ENCODE assay signal across 10 cellular contexts in genomic region chr9:133419005-133419404, GRCh38. TPM values are rescaled to one million over a fixed set of nuclear protein-coding genes. Genes with fewer than 3 reads are reported as not detected.
DNase-seq lines count a peak whose midpoint lies in the region; ATAC-seq, FAIRE-seq and TF ChIP-seq lines count a peak whose summit lies in the region.
"Had no signal": no experiment of that assay in that cellular context is flagged by ENCODE, and none has a peak within 500 bp of the region (broad histone marks: within the 10 kb centered on the region; RNA-seq: fewer than 3 reads in every experiment).

No MANE protein-coding gene starts in this region.

- H3K27ac Mint-ChIP-seq in activated T-cell treated with anti-CD3 and anti-CD28 coated beads, Interleukin-2, amount 50 U/mL, for 24 hours = peak overlapping the region; percentile 94
- H3K27ac Mint-ChIP-seq in T-cell = peak overlapping the region; percentile 67 to 89

- no peak for TF ChIP-seq POLR2A in esophagus squamous epithelium (IDR thresholded peaks at IDR 0.05)
- TF ChIP-seq POLR2A in erythroblast (IDR thresholded peaks at IDR 0.05; ENCODE audit: low read length) = no peak

- FAIRE-seq in small intestine (lab: Jason Lieb, UNC) = no peak

- H3K27me3 ChIP-seq in esophagus squamous epithelium (peaks cover 0 to under 1% (median 0%) of the 10 kb centered on the region in 4 donors), small intestine (ENCODE audit: control insufficient read depth in 2 of 2, insufficient read depth in 2 of 2, low read length in 2 of 2) (no peaks in the 10 kb centered on the region)

- H3K36me3 Mint-ChIP-seq in activated T-cell treated with anti-CD3 and anti-CD28 coated beads, Interleukin-2, amount 50 U/mL, for 24 hours (ENCODE audit: low read depth) = peaks cover 43% of the 10 kb centered on the region
- H3K36me3 Mint-ChIP-seq in T-cell = peaks cover 11% of the 10 kb centered on the region

- H3K4me1 ChIP-seq in esophagus squamous epithelium (peaks cover 9 to 48% (median 16%) of the 10 kb centered on the region in 3 donors), small intestine (ENCODE audit: control insufficient read depth in 2 of 2, insufficient read depth in 1 of 2, low read depth in 1 of 2, low read length in 1 of 2) (peaks cover 0 to 4% of the 10 kb centered on the region in 2 donors)

- H3K27ac ChIP-seq in esophagus squamous epithelium (peak overlapping the region; percentile 73 to 89 (median 86)), small intestine (ENCODE audit: low read depth in 1 of 2, low read length in 1 of 2) (peak overlapping the region; percentile 86 to 89)

- intact Hi-C loops in esophagus squamous epithelium (cut with DNase I) = loop anchor here (10.0 kb wide), 1 partner anchor 46 kb away; no protein-coding TSS in a partner anchor

- H3K9me3 ChIP-seq in esophagus squamous epithelium = no peaks in the 10 kb centered on the region
- H3K9me3 ChIP-seq in small intestine (ENCODE audit: control insufficient read depth, low read depth) = no peaks in the 10 kb centered on the region

- DNase-seq in activated T-cell treated with anti-CD3 and anti-CD28 coated beads, Interleukin-2, amount 50 U/mL, for 24 hours = no peak
- DNase-seq in activated T-cell treated with anti-CD3 and anti-CD28 coated beads, Interleukin-2, amount 50 U/mL, for 48 hours = no peak
- DNase-seq in T-cell (no peak), esophagus squamous epithelium (lab: John Stamatoyannopoulos, UW) (no peak), small intestine (peak; percentile 86), erythroblast (lab: John Stamatoyannopoulos, UW) (no peak)
- DNase-seq: NCI-H1694 treated with DMSO at 0.1 percent for 48 hours; stimulated activated CD4-positive, alpha-beta T cell treated with anti-CD3 and anti-CD28 coated beads, Interleukin-1b, Interleukin-23, amount 100 ng/mL, for 48 hours had no signal

- ATAC-seq in T-cell (replicated peaks in 1 of 4) = no peak
- ATAC-seq in GM21723 (IDR thresholded peaks at IDR 0.05; ENCODE audit: unreplicated experiment) = no peak
- ATAC-seq in GM21526 (IDR thresholded peaks at IDR 0.05; ENCODE audit: low FRiP score, unreplicated experiment) = no peak

- TF ChIP-seq CTCF in esophagus squamous epithelium (IDR thresholded peaks at IDR 0.05) = no peak

- no peaks in the 10 kb centered on the region for H3K27me3 Mint-ChIP-seq in activated T-cell treated with anti-CD3 and anti-CD28 coated beads, Interleukin-2, amount 50 U/mL, for 24 hours
- no peaks in the 10 kb centered on the region for H3K27me3 Mint-ChIP-seq in T-cell

- H3K36me3 ChIP-seq in esophagus squamous epithelium (peaks cover 0 to 24% (median 0%) of the 10 kb centered on the region in 3 donors), small intestine (ENCODE audit: control insufficient read depth in 2 of 2, insufficient read depth in 2 of 2, low read length in 2 of 2) (peaks cover 0 to 6% of the 10 kb centered on the region in 2 donors)

- 35 to 36% methylated on average over 4 to 6 of the region's 13 CpGs for WGBS in esophagus squamous epithelium, 2 donors
- WGBS in small intestine, 3 donors = 10 to 51% (median 39%) methylated on average over 13 of the region's 13 CpGs

- peak overlapping the region; percentile 91 for H3K4me3 Mint-ChIP-seq in activated T-cell treated with anti-CD3 and anti-CD28 coated beads, Interleukin-2, amount 50 U/mL, for 24 hours
- H3K4me3 Mint-ChIP-seq in T-cell = peak overlapping the region; percentile 87 to 90 (median 89)

- no peaks in the 10 kb centered on the region for H3K9me3 Mint-ChIP-seq in activated T-cell treated with anti-CD3 and anti-CD28 coated beads, Interleukin-2, amount 50 U/mL, for 24 hours
- H3K9me3 Mint-ChIP-seq in T-cell = no peaks in the 10 kb centered on the region

- peaks cover 62% of the 10 kb centered on the region for H3K4me1 Mint-ChIP-seq in activated T-cell treated with anti-CD3 and anti-CD28 coated beads, Interleukin-2, amount 50 U/mL, for 24 hours (ENCODE audit: low read depth)
- H3K4me1 Mint-ChIP-seq in T-cell = peaks cover 47 to 55% (median 51%) of the 10 kb centered on the region in 3 donors

- H3K4me3 ChIP-seq in esophagus squamous epithelium = no peak overlapping the region
- no peak overlapping the region for H3K4me3 ChIP-seq in small intestine (ENCODE audit: low read depth in 1 of 2, low read length in 2 of 2)

- CTCF ChIA-PET in T-cell (lab: Charles Lee) = no interaction called here

- POLR2A ChIA-PET in T-cell (lab: Charles Lee) = no interaction called here

RNA-seq across cellular contexts. Expression of gene REXO4, which starts 1.2 kb away (rescaled TPM):
- total RNA-seq in T-cell (10 to 100 TPM; 23.6 to 44.5 (median 34.9) TPM), esophagus squamous epithelium (10 to 100 TPM; 21.5 to 26.0 (median 21.7) TPM)
- 10 to 100 TPM; 18.9 to 22.9 (median 20.1) TPM for polyA plus RNA-seq in small intestine

RNA-seq across cellular contexts. Expression of gene ADAMTS13, which starts 3.2 kb away (rescaled TPM):
- total RNA-seq in T-cell (1 to 10 TPM; 1.3 to 3.3 (median 2.4) TPM), esophagus squamous epithelium (1 to 10 TPM in 1 of 4 donors, under 1 TPM in 3; 0.21 to 2.5 (median 0.33) TPM)
- polyA plus RNA-seq in small intestine = 10 to 100 TPM in 1 of 3 donors, 1 to 10 TPM in 2; 2.4 to 16.8 (median 6.5) TPM

RNA-seq across cellular contexts. Expression of gene CACFD1, which starts 40.8 kb away (rescaled TPM):
- total RNA-seq in T-cell = 1 to 10 TPM; 2.6 to 5.2 (median 3.7) TPM
- 10 to 100 TPM in 1 of 4 donors, 1 to 10 TPM in 3; 5.9 to 13.7 (median 9.1) TPM for total RNA-seq in esophagus squamous epithelium
- polyA plus RNA-seq in small intestine = 10 to 100 TPM; 27.0 to 30.8 (median 28.2) TPM

RNA-seq across cellular contexts. Expression of gene STKLD1, which starts 42.8 kb away (rescaled TPM):
- total RNA-seq in T-cell = 1 to 10 TPM in 2 of 5 donors, under 1 TPM in 3; 0.49 to 1.1 (median 0.70) TPM
- under 1 TPM in 1 of 4 donors, not detected in 3; 0.38 TPM for total RNA-seq in esophagus squamous epithelium
- 1 to 10 TPM in 2 of 3 donors, under 1 TPM in 1; 0.79 to 8.1 (median 3.5) TPM for polyA plus RNA-seq in small intestine

RNA-seq across cellular contexts. Expression of gene SURF4, which starts 43.1 kb away (rescaled TPM):
- total RNA-seq in T-cell (100 to 1,000 TPM in 4 of 5 donors, 10 to 100 TPM in 1; 73.5 to 114 (median 107) TPM), esophagus squamous epithelium (100 to 1,000 TPM; 104 to 140 (median 117) TPM)
- 100 to 1,000 TPM in 2 of 3 donors, 10 to 100 TPM in 1; 84.1 to 285 (median 115) TPM for polyA plus RNA-seq in small intestine
